ENCODE assay signal across 8 cellular contexts in the genomic region with DNA sequence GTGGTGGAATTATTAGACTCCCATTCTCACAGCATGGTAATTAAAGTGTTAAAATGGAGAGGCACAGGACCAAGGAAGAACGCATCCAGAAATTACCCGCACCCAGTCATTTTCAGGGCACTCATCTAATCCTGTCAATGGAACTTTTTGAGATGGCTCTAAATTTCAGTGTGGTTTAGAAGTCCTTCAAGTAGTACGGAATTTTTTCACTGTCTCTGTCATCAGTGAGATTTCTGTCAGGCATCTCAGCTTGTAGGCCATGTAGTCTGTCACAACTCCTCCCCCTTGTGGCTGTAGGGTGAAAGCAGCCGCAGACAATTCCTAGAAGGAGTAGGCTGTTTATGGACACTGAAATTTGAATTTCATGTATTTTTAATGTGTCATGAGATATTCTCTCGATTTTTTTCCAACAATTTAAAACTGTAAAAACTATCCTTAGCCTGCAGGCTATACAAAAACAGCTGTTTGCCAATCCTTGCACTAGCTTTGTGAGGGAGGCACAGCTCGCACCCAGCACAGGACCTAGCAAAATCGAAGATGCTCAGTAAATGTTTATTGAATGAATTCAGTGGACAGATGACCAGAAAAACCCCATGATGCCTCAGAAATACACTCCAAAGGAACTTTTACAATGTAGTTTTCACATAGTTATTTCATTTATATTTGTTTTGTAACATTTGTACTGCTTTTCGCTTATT. TPM values are rescaled to one million over a fixed set of nuclear protein-coding genes. Genes with fewer than 3 reads are reported as not detected.
A peak's percentile ranks its signal among the peaks of the same experiment; 100 is the strongest.
DNase-seq lines count a peak whose midpoint lies in the region; ATAC-seq and TF ChIP-seq lines count a peak whose summit lies in the region.

No MANE protein-coding gene starts in this region.

- H2BK5ac ChIP-seq in IMR-90 (ENCODE audit: low read depth, low read length, poor library complexity, severe bottlenecking), result no peak overlapping the region

- H3K4me1 Mint-ChIP-seq in activated T-cell treated with anti-CD3 and anti-CD28 coated beads, Interleukin-2, amount 50 U/mL, for 72 hours (ENCODE audit: low read depth), result no peaks in the 10 kb centered on the region
- H3K4me1 Mint-ChIP-seq in neural crest cell, result no peaks in the 10 kb centered on the region

- H3K9me3 ChIP-seq in AG04450 (ENCODE audit: control insufficient read depth, insufficient read depth, low read length) (no peaks in the 10 kb centered on the region), IMR-90 (ENCODE audit: control insufficient read depth, insufficient read depth, low read length) (no peaks in the 10 kb centered on the region), PC-9 (ENCODE audit: insufficient read depth, low read depth) (no peaks in the 10 kb centered on the region), testis (no peaks in the 10 kb centered on the region)

- peak; percentile 96 for TF ChIP-seq CTCF in AG04450 (IDR thresholded peaks at IDR 0.05; ENCODE audit: low read depth, low read length)
- TF ChIP-seq CTCF in IMR-90 (conservative IDR thresholded peaks at IDR 0.05; ENCODE audit: low read depth, low read length), result peak; percentile 82
- peak; percentile 79 for TF ChIP-seq CTCF in PC-9 (conservative IDR thresholded peaks at IDR 0.05)
- TF ChIP-seq CTCF in neural crest cell (conservative IDR thresholded peaks at IDR 0.05), result peak; percentile 89
- TF ChIP-seq CTCF in testis (IDR thresholded peaks at IDR 0.05), result peak; percentile 63 to 71 (median 70)

- H3K27ac Mint-ChIP-seq in activated T-cell treated with anti-CD3 and anti-CD28 coated beads, Interleukin-2, amount 50 U/mL, for 72 hours, result no peak overlapping the region
- H3K27ac Mint-ChIP-seq in neural crest cell (ENCODE audit: unreplicated experiment), result no peak overlapping the region

- no peak overlapping the region for H4K8ac ChIP-seq in IMR-90 (ENCODE audit: low read depth in 2 of 2, low read length in 2 of 2)

- no peak overlapping the region for H3K14ac ChIP-seq in IMR-90 (replicated peaks; ENCODE audit: low read depth, low read length)

- H3K4me2 ChIP-seq in IMR-90 (ENCODE audit: low read depth, low read length) (no peak overlapping the region), PC-9 (no peak overlapping the region)

- dilution Hi-C loops in IMR-90 (cut with HindIII; ENCODE audit: low sequenced_read_pairs, unreplicated experiment), result no loop called here

- H2AK5ac ChIP-seq in IMR-90 (ENCODE audit: low read depth, low read length), result no peak overlapping the region

- H3K9me1 ChIP-seq in IMR-90 (ENCODE audit: insufficient read depth, low read length), result no peaks in the 10 kb centered on the region

- H2BK15ac ChIP-seq in IMR-90 (ENCODE audit: low read depth, low read length), result no peak overlapping the region

- H3K4ac ChIP-seq in IMR-90 (ENCODE audit: low read depth, low read length), result no peak overlapping the region

- H3K27me3 ChIP-seq in AG04450 (ENCODE audit: control insufficient read depth, insufficient read depth, low read length), result no peaks in the 10 kb centered on the region
- no peaks in the 10 kb centered on the region for H3K27me3 ChIP-seq in IMR-90 (ENCODE audit: control insufficient read depth, insufficient read depth, low read length)
- H3K27me3 ChIP-seq in PC-9 (ENCODE audit: insufficient read depth, low read depth), result no peaks in the 10 kb centered on the region
- no peaks in the 10 kb centered on the region for H3K27me3 ChIP-seq in testis

- intact Hi-C loops in IMR-90 (cut with micrococcal nuclease), result loop anchor here (1.0 kb wide), 2 partner anchors 256 to 796 kb away; no protein-coding TSS in a partner anchor
- intact Hi-C loops in PC-9 (cut with micrococcal nuclease; ENCODE audit: unreplicated experiment), result loop anchor here (1.0 kb wide), 1 partner anchor 256 kb away; no protein-coding TSS in a partner anchor
- intact Hi-C loops in testis (cut with DNase I; ENCODE audit: low total_unique reads), result no loop called here

- H3K9ac ChIP-seq in IMR-90 (ENCODE audit: low read depth, low read length), result no peak overlapping the region

- POLR2A ChIA-PET in AG04450 (lab: Yijun Ruan, JAX) (no interaction called here), IMR-90 (lab: Charles Lee; ENCODE audit: unreplicated experiment) (no interaction called here), PC-9 (lab: Charles Lee; ENCODE audit: unreplicated experiment) (no interaction called here)

- H4K91ac ChIP-seq in IMR-90 (ENCODE audit: insufficient read depth, low read depth, low read length), result no peak overlapping the region

- H2AK9ac ChIP-seq in IMR-90 (replicated peaks; ENCODE audit: low read depth, low read length, poor library complexity), result no peak overlapping the region

- peak; percentile 30 for DNase-seq in AG04450 (ENCODE audit: low read depth, low spot score)
- peak; percentile 78 for DNase-seq in IMR-90
- peak; percentile 56 to 67 for DNase-seq in PC-9
- peak; percentile 50 to 52 for DNase-seq in activated T-cell treated with anti-CD3 and anti-CD28 coated beads, Interleukin-2, amount 50 U/mL, for 72 hours
- peak; percentile 80 for DNase-seq in fibroblast of peridontal ligament (ENCODE audit: extremely low read depth)
- DNase-seq in neural crest cell (ENCODE audit: low read depth, low spot score), result peak; percentile 51
- DNase-seq in testis, result peak; percentile 84

- in situ Hi-C loops in IMR-90 (cut with MboI; ENCODE audit: low sequenced_read_pairs), result no loop called here

- H3K4me3 ChIP-seq in AG04450 (ENCODE audit: low read depth, low read length), result no peak overlapping the region
- no peak overlapping the region for H3K4me3 ChIP-seq in IMR-90 (ENCODE audit: insufficient read depth, low read depth, low read length)
- H3K4me3 ChIP-seq in PC-9, result no peak overlapping the region
- no peak overlapping the region for H3K4me3 ChIP-seq in testis

- ATAC-seq in GM18505 (IDR thresholded peaks at IDR 0.05; ENCODE audit: unreplicated experiment) (peak; percentile 65), IMR-90 (ENCODE audit: low read depth) (peak; percentile 98)
- ATAC-seq in activated T-cell treated with anti-CD3 and anti-CD28 coated beads, Interleukin-2, amount 50 U/mL, for 72 hours (replicated peaks in 1 of 2), result peak; percentile 64 to 71

- H4K20me1 ChIP-seq in IMR-90 (ENCODE audit: insufficient read depth, low read length) (no peaks in the 10 kb centered on the region), PC-9 (ENCODE audit: insufficient read depth) (no peaks in the 10 kb centered on the region)

- peak; percentile 61 for TF ChIP-seq RAD21 in IMR-90 (IDR thresholded peaks at IDR 0.05; ENCODE audit: low read length)

- H3K27ac ChIP-seq in AG04450 (ENCODE audit: low read depth, low read length), result no peak overlapping the region
- no peak overlapping the region for H3K27ac ChIP-seq in IMR-90 (ENCODE audit: insufficient read depth, low read length)
- no peak overlapping the region for H3K27ac ChIP-seq in PC-9
- H3K27ac ChIP-seq in testis, result no peak overlapping the region

- H3K79me1 ChIP-seq in IMR-90 (ENCODE audit: low read depth in 1 of 2, low read length in 2 of 2), result no peaks in the 10 kb centered on the region

- H2AFZ ChIP-seq in IMR-90 (replicated peaks; ENCODE audit: low read length, poor library complexity) (no peak overlapping the region), PC-9 (no peak overlapping the region)

- no CpG with 5 or more reads among the region's 8 CpGs for WGBS in IMR-90 (ENCODE audit: extremely low coverage in 2 of 2, insufficient read length in 1 of 2), 2 experiments
- 49 to 51% methylated on average over 8 of the region's 8 CpGs for WGBS in testis, 2 donors

- H3K4me1 ChIP-seq in IMR-90 (ENCODE audit: control insufficient read depth, insufficient read depth, low read length), result no peaks in the 10 kb centered on the region; the same call in 1 of the 2 replicates
- no peaks in the 10 kb centered on the region for H3K4me1 ChIP-seq in PC-9 (replicated peaks; ENCODE audit: insufficient read depth)
- no peaks in the 10 kb centered on the region for H3K4me1 ChIP-seq in testis

- no peak overlapping the region for H3K4me3 Mint-ChIP-seq in activated T-cell treated with anti-CD3 and anti-CD28 coated beads, Interleukin-2, amount 50 U/mL, for 72 hours
- H3K4me3 Mint-ChIP-seq in neural crest cell, result no peak overlapping the region

- peaks cover 0 to 3% of the 10 kb centered on the region in 2 donors for H3K36me3 Mint-ChIP-seq in activated T-cell treated with anti-CD3 and anti-CD28 coated beads, Interleukin-2, amount 50 U/mL, for 72 hours (ENCODE audit: insufficient read depth in 2 of 2)
- no peaks in the 10 kb centered on the region for H3K36me3 Mint-ChIP-seq in neural crest cell (ENCODE audit: low read depth)

- no peak overlapping the region for H3K23ac ChIP-seq in IMR-90 (ENCODE audit: low read depth, low read length)

- BruUV-seq in IMR-90 (replicated peaks; lab: Mats Ljungman, UMichigan), result no TSS peak
- BruUV-seq in PC-9 (replicated peaks; lab: Mats Ljungman, UMichigan), result no TSS peak

- no peak overlapping the region for H4K5ac ChIP-seq in IMR-90 (ENCODE audit: low read depth, low read length)

- H3K56ac ChIP-seq in IMR-90 (ENCODE audit: extremely low read depth, insufficient read depth, low read length), result no peak overlapping the region

- H3K9me3 Mint-ChIP-seq in activated T-cell treated with anti-CD3 and anti-CD28 coated beads, Interleukin-2, amount 50 U/mL, for 72 hours, result no peaks in the 10 kb centered on the region
- H3K9me3 Mint-ChIP-seq in neural crest cell, result no peaks in the 10 kb centered on the region

- H3K36me3 ChIP-seq in IMR-90 (ENCODE audit: control insufficient read depth, insufficient read depth, low read length) (0 out of 2 replicates have a peak, but pooled peaks cover 5% of the 10 kb centered on the region), PC-9 (ENCODE audit: low read depth) (no peaks in the 10 kb centered on the region), testis (ENCODE audit: low read depth, missing control alignments) (no peaks in the 10 kb centered on the region)

- no peaks in the 10 kb centered on the region for H3K27me3 Mint-ChIP-seq in activated T-cell treated with anti-CD3 and anti-CD28 coated beads, Interleukin-2, amount 50 U/mL, for 72 hours (ENCODE audit: low read depth)
- no peaks in the 10 kb centered on the region for H3K27me3 Mint-ChIP-seq in neural crest cell (ENCODE audit: low read depth)

- H3K79me2 ChIP-seq in PC-9 (ENCODE audit: low read depth), result no peaks in the 10 kb centered on the region

- H3F3A ChIP-seq in PC-9 (ENCODE audit: insufficient read depth, low read depth), result no peaks in the 10 kb centered on the region

- no peak overlapping the region for H3K18ac ChIP-seq in IMR-90 (ENCODE audit: low read depth, low read length)

- TF ChIP-seq POLR2A in GM18505 (IDR thresholded peaks at IDR 0.05; ENCODE audit: borderline replicate concordance, extremely low read depth, insufficient read depth, insufficient read length) (no peak), IMR-90 (IDR thresholded peaks at IDR 0.05; ENCODE audit: low read depth, low read length) (no peak), testis (IDR thresholded peaks at IDR 0.05) (no peak)

- H2BK20ac ChIP-seq in IMR-90 (ENCODE audit: low read depth, low read length), result no peak overlapping the region

- CTCF ChIA-PET in AG04450 (lab: Charles Lee) (interaction anchor here (0.7 to 3.0 kb wide), 19 partner anchors 8 to 795 kb away, joined by 3 to 17 read pairs (median 4); partner anchors contain the start of gene ABCB10), IMR-90 (lab: Yijun Ruan, JAX) (interaction anchor here (0.5 to 1.3 kb wide), 8 partner anchors 14 to 850 kb away, joined by 3 to 7 read pairs (median 3); no protein-coding TSS in a partner anchor), PC-9 (lab: Charles Lee) (interaction anchor here (1.2 kb wide), 1 partner anchor 33 kb away, joined by 3 read pairs; no protein-coding TSS in a partner anchor)

- H2BK120ac ChIP-seq in IMR-90 (ENCODE audit: low read depth, low read length), result no peak overlapping the region

- no peaks in the 10 kb centered on the region for H3K9me2 ChIP-seq in PC-9 (ENCODE audit: insufficient read depth)

RNA-seq across cellular contexts. Expression of gene NUP133, which starts 6.6 kb away (rescaled TPM):
- polyA plus RNA-seq in AG04450 (2011; rRNA removed) (27.3 and 29.6 TPM in 2 replicates), IMR-90 (2012; rRNA removed) (13.4 and 14.1 TPM in 2 replicates), testis (ENCODE audit: insufficient read depth, low read depth, low replicate concordance) (26.5 TPM)
- polyA minus RNA-seq in AG04450 (2011; rRNA and poly(A)+ RNA removed), result 21.5 and 29.1 TPM in 2 replicates
- total RNA-seq in IMR-90 (2012; rRNA removed) (30.5 and 33.1 TPM in 2 replicates), PC-9 (2021) (38.5 and 42.9 TPM in 2 replicates), neural crest cell (63.7 and 66.1 TPM in 2 replicates), testis (10 to 100 TPM; 46.5 to 60.9 TPM)
- 5.1 and 6.9 TPM in 2 replicates for polyA plus RNA-seq in IMR-90 (2012; cell fraction: cytosol; rRNA removed)
- 7.2 and 14.1 TPM in 2 replicates for polyA plus RNA-seq in IMR-90 (2012; cell fraction: nucleus; rRNA removed; ENCODE audit: low replicate concordance)
- total RNA-seq in activated T-cell treated with anti-CD3 and anti-CD28 coated beads, Interleukin-2, amount 50 U/mL, for 72 hours, result 10 to 100 TPM; 42.8 to 53.4 TPM

RNA-seq across cellular contexts. Expression of gene ABCB10, which starts 43.8 kb away (rescaled TPM):
- polyA plus RNA-seq in AG04450 (2011; rRNA removed) (8.7 and 10.3 TPM in 2 replicates), IMR-90 (2012; rRNA removed) (5.9 and 6.5 TPM in 2 replicates), testis (ENCODE audit: insufficient read depth, low read depth, low replicate concordance) (4.9 TPM)
- 8.7 and 9.1 TPM in 2 replicates for polyA minus RNA-seq in AG04450 (2011; rRNA and poly(A)+ RNA removed)
- total RNA-seq in IMR-90 (2012; rRNA removed) (10.9 and 13.3 TPM in 2 replicates), PC-9 (2021) (9.4 and 12.1 TPM in 2 replicates), neural crest cell (24.0 and 25.2 TPM in 2 replicates), testis (10 to 100 TPM in 1 of 2 donors, 1 to 10 TPM in 1; 9.8 to 12.1 TPM)
- 2.0 and 2.4 TPM in 2 replicates for polyA plus RNA-seq in IMR-90 (2012; cell fraction: cytosol; rRNA removed)
- 2.4 and 5.4 TPM in 2 replicates for polyA plus RNA-seq in IMR-90 (2012; cell fraction: nucleus; rRNA removed; ENCODE audit: low replicate concordance)
- total RNA-seq in activated T-cell treated with anti-CD3 and anti-CD28 coated beads, Interleukin-2, amount 50 U/mL, for 72 hours, result 10 to 100 TPM; 25.7 to 32.0 TPM

Comparison
In these comparisons a context has a peak if more than half of its experiments do, and no peak if none do; other contexts are left out.
1. DNase-seq: peak in every context shown above with its lines; median percentile 84 in testis; 80 in fibroblast of peridontal ligament; 78 in IMR-90; 62 in PC-9; 51 in activated T-cell treated with anti-CD3 and anti-CD28 coated beads, Interleukin-2, amount 50 U/mL, for 72 hours; 51 in neural crest cell; 30 in AG04450.